Comparison of ENCODE assay signal across 9 cellular contexts in the genomic region with DNA sequence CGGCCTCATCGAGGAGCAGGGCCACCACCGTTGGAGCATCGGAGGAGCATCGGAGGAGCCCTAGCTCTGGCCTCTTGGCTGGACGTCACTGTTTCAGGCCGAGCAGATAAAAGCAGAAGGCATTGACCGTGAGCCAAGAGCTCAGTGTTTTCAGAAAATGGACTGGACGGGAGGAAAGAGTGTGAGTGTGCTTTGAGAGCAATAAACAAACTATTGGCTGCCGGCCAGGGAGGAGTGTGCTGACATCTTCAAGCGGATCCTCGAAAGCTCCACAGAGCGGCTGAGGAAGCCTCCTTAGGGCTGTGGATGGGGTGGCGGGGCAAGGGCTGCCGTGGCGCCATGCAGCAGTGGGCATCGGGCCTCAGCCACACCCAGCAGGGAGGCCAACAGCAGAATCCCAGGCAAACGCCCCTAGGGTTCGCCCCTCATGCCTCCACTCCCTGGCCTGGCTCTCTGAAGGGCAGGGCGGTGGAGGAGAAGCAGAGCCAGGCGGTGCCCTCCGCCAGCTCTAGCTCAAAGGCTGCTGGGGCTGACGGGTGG. TPM values are rescaled to one million over a fixed set of nuclear protein-coding genes. Genes with fewer than 3 reads are reported as not detected.
DNase-seq lines count a peak whose midpoint lies in the region; ATAC-seq, FAIRE-seq and TF ChIP-seq lines count a peak whose summit lies in the region.
"Had no signal": no experiment of that assay in that cellular context is flagged by ENCODE, and none has a peak within 500 bp of the region (broad histone marks: within the 10 kb centered on the region; RNA-seq: fewer than 3 reads in every experiment).

No MANE protein-coding gene starts in this region.

- intact Hi-C loops in MCF 10A (cut with micrococcal nuclease) (no loop called here), breast epithelium (cut with DNase I; ENCODE audit: low total_unique reads) (no loop called here), left ventricle myocardium superior (cut with micrococcal nuclease) (no loop called here)

- no peaks in the 10 kb centered on the region for H3K27me3 ChIP-seq in breast epithelium
- H3K27me3 ChIP-seq: MG63 had no signal

- peak overlapping the region; percentile 76 for H3K27ac Mint-ChIP-seq in MCF 10A (ENCODE audit: low read depth, unreplicated experiment)

- no peak for TF ChIP-seq POLR2A in breast epithelium (IDR thresholded peaks at IDR 0.05)

- H3K4me1 ChIP-seq in breast epithelium, result no peaks in the 10 kb centered on the region

- peak; percentile 44 for ATAC-seq in SK-N-SH treated with all-trans-retinoic acid at 6 μM for 48 hours
- ATAC-seq in left ventricle myocardium superior, result peak; percentile 81
- ATAC-seq in HG02938 (IDR thresholded peaks at IDR 0.05; ENCODE audit: unreplicated experiment), result no peak

- peaks cover 6% of the 10 kb centered on the region for H3K9me3 Mint-ChIP-seq in MCF 10A (ENCODE audit: unreplicated experiment)

- H3K36me3 ChIP-seq in breast epithelium, result no peaks in the 10 kb centered on the region
- H3K36me3 ChIP-seq: MG63 had no signal

- no peaks in the 10 kb centered on the region for H3K9me3 ChIP-seq in breast epithelium
- H3K9me3 ChIP-seq: MG63 had no signal

- no peak for FAIRE-seq in GM19239 (lab: Jason Lieb, UNC)

- peaks cover 18% of the 10 kb centered on the region for H3K36me3 Mint-ChIP-seq in MCF 10A (ENCODE audit: insufficient read depth, unreplicated experiment)

- H3K4me3 Mint-ChIP-seq in MCF 10A (ENCODE audit: unreplicated experiment), result peak overlapping the region; percentile 24

- peaks cover 27% of the 10 kb centered on the region for H3K4me1 Mint-ChIP-seq in MCF 10A (ENCODE audit: insufficient read depth, unreplicated experiment)

- CTCF ChIA-PET in MCF 10A (lab: Yijun Ruan, JAX), result interaction anchor here (0.5 to 1.4 kb wide), 11 partner anchors 21 to 784 kb away, joined by 3 to 8 read pairs (median 3); no protein-coding TSS in a partner anchor

- no peaks in the 10 kb centered on the region for H3K27me3 Mint-ChIP-seq in MCF 10A (ENCODE audit: insufficient read depth, unreplicated experiment)

- no peak overlapping the region for H3K4me3 ChIP-seq in breast epithelium
- H3K4me3 ChIP-seq: MG63 had no signal

- BruUV-seq in MCF 10A (replicated peaks; lab: Mats Ljungman, UMichigan), result no TSS peak

- no peak overlapping the region for H3K27ac ChIP-seq in breast epithelium

- TF ChIP-seq CTCF in MCF 10A (IDR thresholded peaks at IDR 0.05; ENCODE audit: unreplicated experiment) (no peak), breast epithelium (IDR thresholded peaks at IDR 0.05) (no peak)

- POLR2A ChIA-PET in MCF 10A (lab: Yijun Ruan, JAX), result interaction anchor here (0.6 to 2.3 kb wide), 14 partner anchors 10 to 598 kb away, joined by 3 to 9 read pairs (median 4); no protein-coding TSS in a partner anchor

- DNase-seq in MCF 10A (ENCODE audit: unreplicated experiment) (peak; percentile 72), breast epithelium (ENCODE audit: low spot score in 2 of 2) (no peak), left ventricle myocardium superior (peak; percentile 65), ureter (ENCODE audit: low spot score) (peak; percentile 55), glomerular visceral epithelial cell (ENCODE audit: extremely low spot score) (no peak), GM19239 (ENCODE audit: insufficient read length, low spot score) (no peak)
- DNase-seq: MG63 had no signal

TF ChIP-seq in SK-N-SH treated with all-trans-retinoic acid at 6 μM for 48 hours, 23 proteins besides CTCF, POLR2A, EP300 and RAD21:
- no peak for TF ChIP-seq SNAI2 (CRISPR knock-in tag; IDR thresholded peaks at IDR 0.05)
- no peak for TF ChIP-seq ZFP30 (CRISPR knock-in tag; IDR thresholded peaks at IDR 0.05)
- no peak for TF ChIP-seq TCF4 (CRISPR knock-in tag; IDR thresholded peaks at IDR 0.05; ENCODE audit: borderline replicate concordance)
- TF ChIP-seq BACH2 (CRISPR knock-in tag; IDR thresholded peaks at IDR 0.05; ENCODE audit: borderline replicate concordance), result no peak
- no peak for TF ChIP-seq ZNF70 (CRISPR knock-in tag; IDR thresholded peaks at IDR 0.05)
- TF ChIP-seq ZFP3 (CRISPR knock-in tag; IDR thresholded peaks at IDR 0.05), result no peak
- TF ChIP-seq, protein P1, sequence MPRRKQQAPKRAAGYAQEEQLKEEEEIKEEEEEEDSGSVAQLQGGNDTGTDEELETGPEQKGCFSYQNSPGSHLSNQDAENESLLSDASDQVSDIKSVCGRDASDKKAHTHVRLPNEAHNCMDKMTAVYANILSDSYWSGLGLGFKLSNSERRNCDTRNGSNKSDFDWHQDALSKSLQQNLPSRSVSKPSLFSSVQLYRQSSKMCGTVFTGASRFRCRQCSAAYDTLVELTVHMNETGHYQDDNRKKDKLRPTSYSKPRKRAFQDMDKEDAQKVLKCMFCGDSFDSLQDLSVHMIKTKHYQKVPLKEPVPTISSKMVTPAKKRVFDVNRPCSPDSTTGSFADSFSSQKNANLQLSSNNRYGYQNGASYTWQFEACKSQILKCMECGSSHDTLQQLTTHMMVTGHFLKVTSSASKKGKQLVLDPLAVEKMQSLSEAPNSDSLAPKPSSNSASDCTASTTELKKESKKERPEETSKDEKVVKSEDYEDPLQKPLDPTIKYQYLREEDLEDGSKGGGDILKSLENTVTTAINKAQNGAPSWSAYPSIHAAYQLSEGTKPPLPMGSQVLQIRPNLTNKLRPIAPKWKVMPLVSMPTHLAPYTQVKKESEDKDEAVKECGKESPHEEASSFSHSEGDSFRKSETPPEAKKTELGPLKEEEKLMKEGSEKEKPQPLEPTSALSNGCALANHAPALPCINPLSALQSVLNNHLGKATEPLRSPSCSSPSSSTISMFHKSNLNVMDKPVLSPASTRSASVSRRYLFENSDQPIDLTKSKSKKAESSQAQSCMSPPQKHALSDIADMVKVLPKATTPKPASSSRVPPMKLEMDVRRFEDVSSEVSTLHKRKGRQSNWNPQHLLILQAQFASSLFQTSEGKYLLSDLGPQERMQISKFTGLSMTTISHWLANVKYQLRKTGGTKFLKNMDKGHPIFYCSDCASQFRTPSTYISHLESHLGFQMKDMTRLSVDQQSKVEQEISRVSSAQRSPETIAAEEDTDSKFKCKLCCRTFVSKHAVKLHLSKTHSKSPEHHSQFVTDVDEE (CRISPR knock-in tag; IDR thresholded peaks at IDR 0.05), result no peak
- TF ChIP-seq, protein P2, sequence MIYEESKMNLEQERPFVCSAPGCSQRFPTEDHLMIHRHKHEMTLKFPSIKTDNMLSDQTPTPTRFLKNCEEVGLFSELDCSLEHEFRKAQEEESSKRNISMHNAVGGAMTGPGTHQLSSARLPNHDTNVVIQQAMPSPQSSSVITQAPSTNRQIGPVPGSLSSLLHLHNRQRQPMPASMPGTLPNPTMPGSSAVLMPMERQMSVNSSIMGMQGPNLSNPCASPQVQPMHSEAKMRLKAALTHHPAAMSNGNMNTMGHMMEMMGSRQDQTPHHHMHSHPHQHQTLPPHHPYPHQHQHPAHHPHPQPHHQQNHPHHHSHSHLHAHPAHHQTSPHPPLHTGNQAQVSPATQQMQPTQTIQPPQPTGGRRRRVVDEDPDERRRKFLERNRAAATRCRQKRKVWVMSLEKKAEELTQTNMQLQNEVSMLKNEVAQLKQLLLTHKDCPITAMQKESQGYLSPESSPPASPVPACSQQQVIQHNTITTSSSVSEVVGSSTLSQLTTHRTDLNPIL (CRISPR knock-in tag; IDR thresholded peaks at IDR 0.05; ENCODE audit: low read depth), result no peak
- TF ChIP-seq ARNTL (CRISPR knock-in tag; IDR thresholded peaks at IDR 0.05; ENCODE audit: borderline replicate concordance, low read depth), result no peak
- TF ChIP-seq, protein P3, sequence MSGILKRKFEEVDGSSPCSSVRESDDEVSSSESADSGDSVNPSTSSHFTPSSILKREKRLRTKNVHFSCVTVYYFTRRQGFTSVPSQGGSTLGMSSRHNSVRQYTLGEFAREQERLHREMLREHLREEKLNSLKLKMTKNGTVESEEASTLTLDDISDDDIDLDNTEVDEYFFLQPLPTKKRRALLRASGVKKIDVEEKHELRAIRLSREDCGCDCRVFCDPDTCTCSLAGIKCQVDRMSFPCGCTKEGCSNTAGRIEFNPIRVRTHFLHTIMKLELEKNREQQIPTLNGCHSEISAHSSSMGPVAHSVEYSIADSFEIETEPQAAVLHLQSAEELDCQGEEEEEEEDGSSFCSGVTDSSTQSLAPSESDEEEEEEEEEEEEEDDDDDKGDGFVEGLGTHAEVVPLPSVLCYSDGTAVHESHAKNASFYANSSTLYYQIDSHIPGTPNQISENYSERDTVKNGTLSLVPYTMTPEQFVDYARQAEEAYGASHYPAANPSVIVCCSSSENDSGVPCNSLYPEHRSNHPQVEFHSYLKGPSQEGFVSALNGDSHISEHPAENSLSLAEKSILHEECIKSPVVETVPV (CRISPR knock-in tag; IDR thresholded peaks at IDR 0.05), result no peak
- no peak for TF ChIP-seq RARB (CRISPR knock-in tag; IDR thresholded peaks at IDR 0.05)
- TF ChIP-seq GLIS3 (CRISPR knock-in tag; IDR thresholded peaks at IDR 0.05), result no peak

RNA-seq across cellular contexts. Expression of a gene that starts 41.8 kb away (rescaled TPM):
- total RNA-seq in MCF 10A (2022) (41.8 and 48.5 TPM in 2 replicates), breast epithelium (10 to 100 TPM; 25.8 to 38.2 (median 29.5) TPM), left ventricle myocardium superior (11.3 TPM), ureter (6.0 TPM)

Comparison
In these comparisons a context has a peak if more than half of its experiments do, and no peak if none do; other contexts are left out.
1. DNase-seq: peak in MCF 10A (single experiment), left ventricle myocardium superior (single experiment) and ureter (single experiment); none in breast epithelium (0 of 2), glomerular visceral epithelial cell (single experiment) and GM19239 (single experiment).